ENCODE assay signal across 11 cellular contexts in genomic region chr18:55406374-55407045, GRCh38.
DNase-seq lines count a peak whose midpoint lies in the region; ATAC-seq and TF ChIP-seq lines count a peak whose summit lies in the region.
"Had no signal": no experiment of that assay in that cellular context is flagged by ENCODE, and none has a peak within 500 bp of the region (broad histone marks: within the 10 kb centered on the region; RNA-seq: fewer than 3 reads in every experiment).

No MANE protein-coding gene starts in this region.

- peak overlapping the region; percentile 85 for H3K27ac Mint-ChIP-seq in stimulated activated memory B cell treated with anti-CD40 and anti-IgM and Interleukin-4, amounts not matched to agents 10 μg/mL and 1 μg/mL and 100 μg/mL, for 72 hours
- H3K27ac Mint-ChIP-seq in activated CD8-positive, alpha-beta T cell treated with anti-CD3 and anti-CD28 coated beads, Interleukin-2, amount 10 ng/mL, durations not matched to agents 7 days and 5 days, result no peak overlapping the region
- no peak overlapping the region for H3K27ac Mint-ChIP-seq in activated T-helper 2 cell treated with anti-CD3 and anti-CD28 coated beads, Interferon-gamma antibody, Interleukin-2, Interleukin-4, amounts not matched to agents 10 μg/mL and 5 μg/mL and 100 μg/mL, durations not matched to agents 14 hours and 24 hours and 36 hours

- H3K9me3 Mint-ChIP-seq in stimulated activated memory B cell treated with anti-CD40 and anti-IgM and Interleukin-4, amounts not matched to agents 10 μg/mL and 1 μg/mL and 100 μg/mL, for 72 hours, result no peaks in the 10 kb centered on the region
- no peaks in the 10 kb centered on the region for H3K9me3 Mint-ChIP-seq in activated CD8-positive, alpha-beta T cell treated with anti-CD3 and anti-CD28 coated beads, Interleukin-2, amount 10 ng/mL, durations not matched to agents 7 days and 5 days (ENCODE audit: insufficient read depth)
- no peaks in the 10 kb centered on the region for H3K9me3 Mint-ChIP-seq in activated T-helper 2 cell treated with anti-CD3 and anti-CD28 coated beads, Interferon-gamma antibody, Interleukin-2, Interleukin-4, amounts not matched to agents 10 μg/mL and 5 μg/mL and 100 μg/mL, durations not matched to agents 14 hours and 24 hours and 36 hours
- H3K9me3 Mint-ChIP-seq: activated T-cell treated with anti-CD3 and anti-CD28 coated beads, Interleukin-2, amount 50 U/mL, for 4 hours had no signal

- no peak overlapping the region for H3K4me3 Mint-ChIP-seq in stimulated activated memory B cell treated with anti-CD40 and anti-IgM and Interleukin-4, amounts not matched to agents 10 μg/mL and 1 μg/mL and 100 μg/mL, for 72 hours
- no peak overlapping the region for H3K4me3 Mint-ChIP-seq in activated CD8-positive, alpha-beta T cell treated with anti-CD3 and anti-CD28 coated beads, Interleukin-2, amount 10 ng/mL, durations not matched to agents 7 days and 5 days
- no peak overlapping the region for H3K4me3 Mint-ChIP-seq in activated T-helper 2 cell treated with anti-CD3 and anti-CD28 coated beads, Interferon-gamma antibody, Interleukin-2, Interleukin-4, amounts not matched to agents 10 μg/mL and 5 μg/mL and 100 μg/mL, durations not matched to agents 14 hours and 24 hours and 36 hours (ENCODE audit: low read depth)
- H3K4me3 Mint-ChIP-seq: activated T-cell treated with anti-CD3 and anti-CD28 coated beads, Interleukin-2, amount 50 U/mL, for 4 hours had no signal

- TF ChIP-seq CTCF in fibroblast of villous mesenchyme (IDR thresholded peaks at IDR 0.05; ENCODE audit: insufficient read depth, low read depth, low read length), result no peak

- intact Hi-C loops in activated T-helper 2 cell treated with anti-CD3 and anti-CD28 coated beads, Interferon-gamma antibody, Interleukin-2, Interleukin-4, amounts not matched to agents 10 μg/mL and 5 μg/mL and 100 μg/mL, durations not matched to agents 14 hours and 24 hours and 36 hours (cut with micrococcal nuclease), result no loop called here

- peak; percentile 98 for DNase-seq in NCI-H1092 treated with DMSO at 0.1 percent for 48 hours (lab: John Stamatoyannopoulos, UW)
- DNase-seq in NCI-H510A treated with DMSO at 0.1 percent for 48 hours (lab: John Stamatoyannopoulos, UW), result peak; percentile 74
- no peak for DNase-seq in fibroblast of villous mesenchyme (ENCODE audit: low read depth)
- no peak for DNase-seq in activated CD8-positive, alpha-beta T cell treated with anti-CD3 and anti-CD28 coated beads, Interleukin-2, amount 10 ng/mL, durations not matched to agents 7 days and 5 days
- no peak for DNase-seq in activated T-helper 2 cell treated with anti-CD3 and anti-CD28 coated beads, Interferon-gamma antibody, Interleukin-2, Interleukin-4, amounts not matched to agents 10 μg/mL and 5 μg/mL and 100 μg/mL, durations not matched to agents 14 hours and 24 hours and 36 hours (ENCODE audit: low spot score)
- DNase-seq in NCI-H774 (lab: John Stamatoyannopoulos, UW), result no peak
- DNase-seq: activated T-cell treated with anti-CD3 and anti-CD28 coated beads, Interleukin-2, amount 50 U/mL, for 4 hours; effector CD4-positive, alpha-beta T cell had no signal

- POLR2A ChIA-PET in activated CD8-positive, alpha-beta T cell treated with anti-CD3 and anti-CD28 coated beads, Interleukin-2, amount 10 ng/mL, durations not matched to agents 7 days and 5 days (lab: Charles Lee), result no interaction called here

- H3K36me3 Mint-ChIP-seq in stimulated activated memory B cell treated with anti-CD40 and anti-IgM and Interleukin-4, amounts not matched to agents 10 μg/mL and 1 μg/mL and 100 μg/mL, for 72 hours, result peaks cover 5% of the 10 kb centered on the region
- no peaks in the 10 kb centered on the region for H3K36me3 Mint-ChIP-seq in activated CD8-positive, alpha-beta T cell treated with anti-CD3 and anti-CD28 coated beads, Interleukin-2, amount 10 ng/mL, durations not matched to agents 7 days and 5 days (ENCODE audit: low read depth)
- H3K36me3 Mint-ChIP-seq in activated T-helper 2 cell treated with anti-CD3 and anti-CD28 coated beads, Interferon-gamma antibody, Interleukin-2, Interleukin-4, amounts not matched to agents 10 μg/mL and 5 μg/mL and 100 μg/mL, durations not matched to agents 14 hours and 24 hours and 36 hours (ENCODE audit: low read depth), result no peaks in the 10 kb centered on the region

- H3K4me1 Mint-ChIP-seq in stimulated activated memory B cell treated with anti-CD40 and anti-IgM and Interleukin-4, amounts not matched to agents 10 μg/mL and 1 μg/mL and 100 μg/mL, for 72 hours, result peaks cover 25% of the 10 kb centered on the region
- no peaks in the 10 kb centered on the region for H3K4me1 Mint-ChIP-seq in activated CD8-positive, alpha-beta T cell treated with anti-CD3 and anti-CD28 coated beads, Interleukin-2, amount 10 ng/mL, durations not matched to agents 7 days and 5 days (ENCODE audit: low read depth)
- peaks cover 8% of the 10 kb centered on the region for H3K4me1 Mint-ChIP-seq in activated T-helper 2 cell treated with anti-CD3 and anti-CD28 coated beads, Interferon-gamma antibody, Interleukin-2, Interleukin-4, amounts not matched to agents 10 μg/mL and 5 μg/mL and 100 μg/mL, durations not matched to agents 14 hours and 24 hours and 36 hours (ENCODE audit: low read depth)

- no peak for ATAC-seq in stimulated activated memory B cell treated with anti-CD40 and anti-IgM and Interleukin-4, amounts not matched to agents 10 μg/mL and 1 μg/mL and 100 μg/mL, for 72 hours
- no peak for ATAC-seq in GM21367 (IDR thresholded peaks at IDR 0.05; ENCODE audit: unreplicated experiment)
- no peak for ATAC-seq in activated CD8-positive, alpha-beta T cell treated with anti-CD3 and anti-CD28 coated beads, Interleukin-2, amount 10 ng/mL, durations not matched to agents 7 days and 5 days
- ATAC-seq: activated T-cell treated with anti-CD3 and anti-CD28 coated beads, Interleukin-2, amount 50 U/mL, for 4 hours; left lobe of liver had no signal

- CTCF ChIA-PET in activated CD8-positive, alpha-beta T cell treated with anti-CD3 and anti-CD28 coated beads, Interleukin-2, amount 10 ng/mL, durations not matched to agents 7 days and 5 days (lab: Charles Lee), result interaction anchor here (0.7 kb wide), 1 partner anchor 1155 kb away, joined by 3 read pairs; no protein-coding TSS in a partner anchor

- peak overlapping the region; percentile 40 for H3K4me3 ChIP-seq in fibroblast of villous mesenchyme (ENCODE audit: low read depth, low read length)

- no peaks in the 10 kb centered on the region for H3K27me3 Mint-ChIP-seq in stimulated activated memory B cell treated with anti-CD40 and anti-IgM and Interleukin-4, amounts not matched to agents 10 μg/mL and 1 μg/mL and 100 μg/mL, for 72 hours
- peaks cover 2% of the 10 kb centered on the region for H3K27me3 Mint-ChIP-seq in activated CD8-positive, alpha-beta T cell treated with anti-CD3 and anti-CD28 coated beads, Interleukin-2, amount 10 ng/mL, durations not matched to agents 7 days and 5 days (ENCODE audit: low read depth)
- H3K27me3 Mint-ChIP-seq in activated T-helper 2 cell treated with anti-CD3 and anti-CD28 coated beads, Interferon-gamma antibody, Interleukin-2, Interleukin-4, amounts not matched to agents 10 μg/mL and 5 μg/mL and 100 μg/mL, durations not matched to agents 14 hours and 24 hours and 36 hours (ENCODE audit: low read depth), result peaks cover 4% of the 10 kb centered on the region

Comparison
In these comparisons a context has a peak if more than half of its experiments do, and no peak if none do; other contexts are left out.
1. DNase-seq: peak in NCI-H1092 treated with DMSO at 0.1 percent for 48 hours (single experiment) and NCI-H510A treated with DMSO at 0.1 percent for 48 hours (single experiment); none in fibroblast of villous mesenchyme (single experiment), activated CD8-positive, alpha-beta T cell treated with anti-CD3 and anti-CD28 coated beads, Interleukin-2, amount 10 ng/mL, durations not matched to agents 7 days and 5 days (single experiment), activated T-helper 2 cell treated with anti-CD3 and anti-CD28 coated beads, Interferon-gamma antibody, Interleukin-2, Interleukin-4, amounts not matched to agents 10 μg/mL and 5 μg/mL and 100 μg/mL, durations not matched to agents 14 hours and 24 hours and 36 hours (single experiment) and NCI-H774 (single experiment).